Comparison of ENCODE assay signal across 8 cellular contexts in the genomic region with DNA sequence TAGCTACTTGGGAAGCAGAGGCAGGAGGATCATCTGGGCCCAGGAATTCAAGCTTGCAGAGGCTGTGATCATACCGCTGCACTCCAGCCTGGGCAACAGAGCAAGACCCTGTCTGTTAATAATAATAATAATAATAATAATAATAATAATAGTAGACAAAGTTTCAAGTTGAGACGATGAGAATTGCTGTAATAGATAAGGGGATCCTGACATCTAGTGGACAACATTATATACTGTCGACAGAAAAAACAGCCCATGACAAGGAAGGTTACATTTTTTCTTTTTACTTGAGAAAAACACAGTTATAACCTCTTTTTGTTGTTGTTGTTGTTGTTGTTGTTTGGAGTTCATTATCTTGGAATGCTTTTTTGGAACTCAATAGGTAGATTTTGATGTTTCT. TPM values are rescaled to one million over a fixed set of nuclear protein-coding genes. Genes with fewer than 3 reads are reported as not detected.
DNase-seq lines count a peak whose midpoint lies in the region; ATAC-seq and TF ChIP-seq lines count a peak whose summit lies in the region.

No MANE protein-coding gene starts in this region.

- peaks cover 7% of the 10 kb centered on the region for H3K4me1 Mint-ChIP-seq in activated CD4-positive, alpha-beta T cell treated with anti-CD3 and anti-CD28 coated beads for 36 hours
- H3K4me1 Mint-ChIP-seq in mesothelial cell of epicardium = no peaks in the 10 kb centered on the region

- peak; percentile 51 for TF ChIP-seq CTCF in choroid plexus epithelial cell (conservative IDR thresholded peaks at IDR 0.05; ENCODE audit: low read depth, low read length)
- peak; percentile 54 for TF ChIP-seq CTCF in mesothelial cell of epicardium (IDR thresholded peaks at IDR 0.05; ENCODE audit: unreplicated experiment)

- no peaks in the 10 kb centered on the region for H3K9me3 Mint-ChIP-seq in activated CD4-positive, alpha-beta T cell treated with anti-CD3 and anti-CD28 coated beads for 36 hours (ENCODE audit: low read depth)
- H3K9me3 Mint-ChIP-seq in mesothelial cell of epicardium = peaks cover 5% of the 10 kb centered on the region

- H3K4me3 ChIP-seq in choroid plexus epithelial cell (ENCODE audit: low read depth, low read length) = no peak overlapping the region

- intact Hi-C loops in activated CD4-positive, alpha-beta T cell treated with anti-CD3 and anti-CD28 coated beads for 36 hours (cut with DNase I, micrococcal nuclease) = loop anchor here (2.0 to 5.0 kb wide), 3 partner anchors 37 to 451 kb away; a partner anchor contains a TSS

- POLR2A ChIA-PET in activated CD4-positive, alpha-beta T cell treated with anti-CD3 and anti-CD28 coated beads for 36 hours (lab: Charles Lee) = interaction anchor here (1.0 kb wide), 1 partner anchor 132 kb away, joined by 3 read pairs; a partner anchor contains a TSS

- DNase-seq in activated CD4-positive, alpha-beta T cell treated with anti-CD3 and anti-CD28 coated beads for 36 hours = no peak
- no peak for DNase-seq in activated CD4-positive, alpha-beta T cell treated with anti-CD3 and anti-CD28 coated beads, Interleukin-2, amount 50 U/mL, for 48 hours
- DNase-seq in NCI-H2227 (lab: John Stamatoyannopoulos, UW; ENCODE audit: unreplicated experiment) (peak; percentile 13), choroid plexus epithelial cell (ENCODE audit: low read depth) (peak; percentile 81), mesothelial cell of epicardium (ENCODE audit: low spot score in 2 of 2, unreplicated experiment in 2 of 2) (no peak), NCI-H187 (lab: John Stamatoyannopoulos, UW) (no peak)

- H3K27me3 Mint-ChIP-seq in activated CD4-positive, alpha-beta T cell treated with anti-CD3 and anti-CD28 coated beads for 36 hours = no peaks in the 10 kb centered on the region
- H3K27me3 Mint-ChIP-seq in mesothelial cell of epicardium (ENCODE audit: low read depth) = no peaks in the 10 kb centered on the region

- CTCF ChIA-PET in activated CD4-positive, alpha-beta T cell treated with anti-CD3 and anti-CD28 coated beads for 36 hours (lab: Charles Lee) = interaction anchor here (0.6 to 13.8 kb wide), 30 partner anchors 8 to 512 kb away, joined by 3 to 352 read pairs (median 6); a partner anchor contains a TSS

- no peak for ATAC-seq in activated CD4-positive, alpha-beta T cell treated with anti-CD3 and anti-CD28 coated beads for 36 hours
- ATAC-seq in HG03135 (IDR thresholded peaks at IDR 0.05; ENCODE audit: unreplicated experiment) = no peak
- ATAC-seq in HG02870 (IDR thresholded peaks at IDR 0.05; ENCODE audit: unreplicated experiment) = no peak

- no peak overlapping the region for H3K4me3 Mint-ChIP-seq in activated CD4-positive, alpha-beta T cell treated with anti-CD3 and anti-CD28 coated beads for 36 hours
- no peak overlapping the region for H3K4me3 Mint-ChIP-seq in mesothelial cell of epicardium

- peak overlapping the region; percentile 8 for H3K27ac Mint-ChIP-seq in activated CD4-positive, alpha-beta T cell treated with anti-CD3 and anti-CD28 coated beads for 36 hours
- no peak overlapping the region for H3K27ac Mint-ChIP-seq in mesothelial cell of epicardium

- peaks cover 46% of the 10 kb centered on the region for H3K36me3 Mint-ChIP-seq in activated CD4-positive, alpha-beta T cell treated with anti-CD3 and anti-CD28 coated beads for 36 hours (ENCODE audit: low read depth)
- peaks cover 24% of the 10 kb centered on the region for H3K36me3 Mint-ChIP-seq in mesothelial cell of epicardium

RNA-seq across cellular contexts. Expression of a gene that starts 35.3 kb away (rescaled TPM):
- total RNA-seq in activated CD4-positive, alpha-beta T cell treated with anti-CD3 and anti-CD28 coated beads for 36 hours = 10 to 100 TPM; 54.9 to 86.7 TPM
- total RNA-seq in mesothelial cell of epicardium = 63.2 to 67.9 TPM (median 66.1 TPM) in 3 replicates

Comparison
In these comparisons a context has a peak if more than half of its experiments do, and no peak if none do; other contexts are left out.
1. DNase-seq: peak in NCI-H2227 (single experiment) and choroid plexus epithelial cell (single experiment); none in activated CD4-positive, alpha-beta T cell treated with anti-CD3 and anti-CD28 coated beads for 36 hours (single experiment), activated CD4-positive, alpha-beta T cell treated with anti-CD3 and anti-CD28 coated beads, Interleukin-2, amount 50 U/mL, for 48 hours (0 of 2), mesothelial cell of epicardium (0 of 2) and NCI-H187 (0 of 2).